Comparison of ENCODE assay signal across 8 cellular contexts in the genomic region with DNA sequence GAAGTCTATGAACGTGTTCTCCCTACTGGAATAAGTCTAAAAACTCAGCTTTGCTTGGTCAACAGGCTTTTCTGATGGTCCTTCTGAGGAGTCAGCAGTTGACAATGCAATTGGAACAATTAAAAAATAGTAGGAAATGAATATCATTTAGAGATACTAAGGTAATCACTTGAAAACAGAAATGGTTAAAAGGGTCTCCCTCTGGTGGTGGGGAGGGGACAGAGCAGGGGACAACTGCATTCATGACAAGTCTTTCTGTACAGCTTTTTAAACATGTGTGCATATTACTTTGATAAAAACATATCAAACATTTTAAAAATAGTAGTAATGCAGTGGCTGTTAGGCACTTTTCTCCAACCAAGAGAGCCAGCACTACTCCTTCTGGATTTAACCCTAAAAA.
DNase-seq lines count a peak whose midpoint lies in the region; ATAC-seq and TF ChIP-seq lines count a peak whose summit lies in the region.

No MANE protein-coding gene starts in this region.

- H2BK15ac ChIP-seq in IMR-90 (ENCODE audit: low read depth, low read length) (no peak overlapping the region), neuronal stem cell (ENCODE audit: low read length) (no peak overlapping the region)

- intact Hi-C loops in heart right ventricle (cut with DNase I) (loop anchor here in 1 of 10 donors (10.0 kb wide), 1 partner anchor 616 kb away; no protein-coding TSS in a partner anchor), left ventricle myocardium superior (cut with micrococcal nuclease) (no loop called here), IMR-90 (cut with micrococcal nuclease) (no loop called here), esophagus muscularis mucosa (cut with DNase I) (no loop called here)

- H2AK5ac ChIP-seq in IMR-90 (ENCODE audit: low read depth, low read length) (no peak overlapping the region), neuronal stem cell (ENCODE audit: low read depth, low read length) (no peak overlapping the region)

- H3K9me3 ChIP-seq in heart right ventricle, result peaks cover 0 to 5% (median 0%) of the 10 kb centered on the region in 11 donors
- no peaks in the 10 kb centered on the region for H3K9me3 ChIP-seq in IMR-90 (ENCODE audit: control insufficient read depth, insufficient read depth, low read length)
- no peaks in the 10 kb centered on the region for H3K9me3 ChIP-seq in neuronal stem cell (replicated peaks in 1 of 2; ENCODE audit: control insufficient read depth in 2 of 2, insufficient read depth in 1 of 2, low read depth in 1 of 2, low read length in 2 of 2)
- H3K9me3 ChIP-seq in esophagus muscularis mucosa, result no peaks in the 10 kb centered on the region

- H2AFZ ChIP-seq in IMR-90 (replicated peaks; ENCODE audit: low read length, poor library complexity) (no peak overlapping the region), neuronal stem cell (ENCODE audit: low read length) (no peak overlapping the region)

- TF ChIP-seq CTCF in heart right ventricle (IDR thresholded peaks at IDR 0.05) (peak; percentile 24 to 65 (median 53)), IMR-90 (conservative IDR thresholded peaks at IDR 0.05; ENCODE audit: low read depth, low read length) (peak; percentile 22; the same call in 1 of the 2 replicates), esophagus muscularis mucosa (IDR thresholded peaks at IDR 0.05) (peak in 1 of 3 experiments; percentile 27)

- H2BK5ac ChIP-seq in IMR-90 (ENCODE audit: low read depth, low read length, poor library complexity, severe bottlenecking), result no peak overlapping the region
- no peak overlapping the region for H2BK5ac ChIP-seq in neuronal stem cell (ENCODE audit: low read length)

- POLR2A ChIA-PET in IMR-90 (lab: Charles Lee; ENCODE audit: unreplicated experiment), result no interaction called here

- H3K4me3 ChIP-seq in heart right ventricle (no peak overlapping the region), IMR-90 (ENCODE audit: insufficient read depth, low read depth, low read length) (no peak overlapping the region), neuronal stem cell (ENCODE audit: low read length in 2 of 2) (no peak overlapping the region), esophagus muscularis mucosa (no peak overlapping the region)

- no peak overlapping the region for H2AK9ac ChIP-seq in IMR-90 (replicated peaks; ENCODE audit: low read depth, low read length, poor library complexity)

- DNase-seq in heart right ventricle, result no peak
- DNase-seq in left ventricle myocardium superior, result no peak
- no peak for DNase-seq in IMR-90
- DNase-seq in astrocyte of the hippocampus (ENCODE audit: low read depth, low spot score), result peak; percentile 40
- DNase-seq in neuronal stem cell (ENCODE audit: low spot score), result peak; percentile 15
- DNase-seq in esophagus muscularis mucosa (ENCODE audit: extremely low spot score), result no peak
- no peak for DNase-seq in DMS79 (lab: John Stamatoyannopoulos, UW)

- H4K8ac ChIP-seq in IMR-90 (ENCODE audit: low read depth in 2 of 2, low read length in 2 of 2) (no peak overlapping the region), neuronal stem cell (ENCODE audit: low read depth, low read length) (no peak overlapping the region)

- no peak overlapping the region for H3K9ac ChIP-seq in IMR-90 (ENCODE audit: low read depth, low read length)
- no peak overlapping the region for H3K9ac ChIP-seq in neuronal stem cell (ENCODE audit: low read depth, low read length, poor library complexity)

- no peak overlapping the region for H3K4me2 ChIP-seq in IMR-90 (ENCODE audit: low read depth, low read length)
- no peak overlapping the region for H3K4me2 ChIP-seq in neuronal stem cell (ENCODE audit: insufficient read depth, low read length, poor library complexity, severe bottlenecking)

- dilution Hi-C loops in IMR-90 (cut with HindIII; ENCODE audit: low sequenced_read_pairs, unreplicated experiment), result no loop called here

- no peak overlapping the region for H3K27ac ChIP-seq in heart right ventricle
- no peak overlapping the region for H3K27ac ChIP-seq in IMR-90 (ENCODE audit: insufficient read depth, low read length)
- H3K27ac ChIP-seq in neuronal stem cell (replicated peaks; ENCODE audit: low read length), result no peak overlapping the region
- H3K27ac ChIP-seq in esophagus muscularis mucosa (replicated peaks in 1 of 4), result no peak overlapping the region

- no peak overlapping the region for H2BK12ac ChIP-seq in neuronal stem cell (ENCODE audit: low read length)

- TF ChIP-seq RAD21 in IMR-90 (IDR thresholded peaks at IDR 0.05; ENCODE audit: low read length), result no peak

- H3K4me1 ChIP-seq in heart right ventricle (no peaks in the 10 kb centered on the region), IMR-90 (ENCODE audit: control insufficient read depth, insufficient read depth, low read length) (no peaks in the 10 kb centered on the region), neuronal stem cell (ENCODE audit: control insufficient read depth in 2 of 2, insufficient read depth in 1 of 2, low read depth in 1 of 2, low read length in 2 of 2) (no peaks in the 10 kb centered on the region), esophagus muscularis mucosa (no peaks in the 10 kb centered on the region)

- ATAC-seq in heart right ventricle (no peak), left ventricle myocardium superior (no peak), IMR-90 (ENCODE audit: low read depth) (no peak), HG03025 (IDR thresholded peaks at IDR 0.05; ENCODE audit: low FRiP score, unreplicated experiment) (no peak)

- CTCF ChIA-PET in IMR-90 (lab: Yijun Ruan, JAX), result interaction anchor here (1.1 kb wide), 1 partner anchor 259 kb away, joined by 3 read pairs; no protein-coding TSS in a partner anchor

- H4K91ac ChIP-seq in IMR-90 (ENCODE audit: insufficient read depth, low read depth, low read length) (no peak overlapping the region), neuronal stem cell (ENCODE audit: low read depth, low read length, poor library complexity) (no peak overlapping the region)

- no peak overlapping the region for H3K56ac ChIP-seq in IMR-90 (ENCODE audit: extremely low read depth, insufficient read depth, low read length)

- no TSS peak for BruUV-seq in IMR-90 (replicated peaks; lab: Mats Ljungman, UMichigan)

- no peak for TF ChIP-seq POLR2A in IMR-90 (IDR thresholded peaks at IDR 0.05; ENCODE audit: low read depth, low read length)
- no peak for TF ChIP-seq POLR2A in esophagus muscularis mucosa (IDR thresholded peaks at IDR 0.05; ENCODE audit: low read depth)

- no peaks in the 10 kb centered on the region for H4K20me1 ChIP-seq in IMR-90 (ENCODE audit: insufficient read depth, low read length)

- no peaks in the 10 kb centered on the region for H3K79me1 ChIP-seq in IMR-90 (ENCODE audit: low read depth in 1 of 2, low read length in 2 of 2)
- no peaks in the 10 kb centered on the region for H3K79me1 ChIP-seq in neuronal stem cell (ENCODE audit: low read depth, low read length)

- no peaks in the 10 kb centered on the region for H3K9me1 ChIP-seq in IMR-90 (ENCODE audit: insufficient read depth, low read length)

- H2BK120ac ChIP-seq in IMR-90 (ENCODE audit: low read depth, low read length) (no peak overlapping the region), neuronal stem cell (ENCODE audit: low read depth, low read length) (no peak overlapping the region)

- H3K36me3 ChIP-seq in heart right ventricle (no peaks in the 10 kb centered on the region), IMR-90 (ENCODE audit: control insufficient read depth, insufficient read depth, low read length) (no peaks in the 10 kb centered on the region), neuronal stem cell (replicated peaks in 1 of 2; ENCODE audit: control insufficient read depth in 2 of 2, insufficient read depth in 2 of 2, low read length in 2 of 2) (no peaks in the 10 kb centered on the region), esophagus muscularis mucosa (no peaks in the 10 kb centered on the region)

- WGBS in heart right ventricle, 2 donors, result 92 to 100% methylated on average over 1 of the region's 1 CpG
- WGBS in IMR-90 (ENCODE audit: extremely low coverage in 2 of 2, insufficient read length in 1 of 2), 2 experiments, result no CpG with 5 or more reads among the region's 1 CpG
- no CpG with 5 or more reads among the region's 1 CpG for WGBS in neuronal stem cell (ENCODE audit: extremely low coverage in 2 of 2, insufficient read length in 2 of 2, insufficient replicate concordance in 1 of 2), 2 donors
- WGBS in esophagus muscularis mucosa, result 86% methylated on average over 1 of the region's 1 CpG

- H3K27me3 ChIP-seq in heart right ventricle (no peaks in the 10 kb centered on the region), IMR-90 (ENCODE audit: control insufficient read depth, insufficient read depth, low read length) (no peaks in the 10 kb centered on the region), neuronal stem cell (ENCODE audit: control insufficient read depth in 3 of 3, insufficient read depth in 3 of 3, low read depth in 1 of 3, low read length in 3 of 3) (no peaks in the 10 kb centered on the region), esophagus muscularis mucosa (no peaks in the 10 kb centered on the region)

- H4K5ac ChIP-seq in IMR-90 (ENCODE audit: low read depth, low read length), result no peak overlapping the region

- no peak for TF ChIP-seq EP300 in esophagus muscularis mucosa (IDR thresholded peaks at IDR 0.05)

- no peak overlapping the region for H2BK20ac ChIP-seq in IMR-90 (ENCODE audit: low read depth, low read length)

- H3K23ac ChIP-seq in IMR-90 (ENCODE audit: low read depth, low read length) (no peak overlapping the region), neuronal stem cell (ENCODE audit: low read depth, low read length, poor library complexity) (no peak overlapping the region)

- no peak overlapping the region for H3K4ac ChIP-seq in IMR-90 (ENCODE audit: low read depth, low read length)
- no peak overlapping the region for H3K4ac ChIP-seq in neuronal stem cell (ENCODE audit: low read length)

- no peak overlapping the region for H3K14ac ChIP-seq in IMR-90 (replicated peaks; ENCODE audit: low read depth, low read length)
- no peak overlapping the region for H3K14ac ChIP-seq in neuronal stem cell (ENCODE audit: low read length)

- H3K18ac ChIP-seq in IMR-90 (ENCODE audit: low read depth, low read length) (no peak overlapping the region), neuronal stem cell (ENCODE audit: low read length) (no peak overlapping the region)

- in situ Hi-C loops in IMR-90 (cut with MboI; ENCODE audit: low sequenced_read_pairs), result no loop called here

TF ChIP-seq in IMR-90, 13 proteins besides CTCF, POLR2A, EP300 and RAD21 (continues in another document):
- TF ChIP-seq NFE2L2 (IDR thresholded peaks at IDR 0.05; ENCODE audit: low read depth, low read length) (no peak), MAZ (IDR thresholded peaks at IDR 0.05; ENCODE audit: borderline replicate concordance, low read depth, low read length) (no peak), MAFK (IDR thresholded peaks at IDR 0.05; ENCODE audit: low read depth, low read length) (no peak), CEBPB (IDR thresholded peaks at IDR 0.05; ENCODE audit: low read depth, low read length) (no peak), BHLHE40 (IDR thresholded peaks at IDR 0.05; ENCODE audit: low read depth, low read length) (no peak)

Comparison
In these comparisons a context has a peak if more than half of its experiments do, and no peak if none do; other contexts are left out.
1. DNase-seq: peak in astrocyte of the hippocampus (single experiment) and neuronal stem cell (single experiment); none in heart right ventricle (0 of 2), left ventricle myocardium superior (single experiment), IMR-90 (single experiment), esophagus muscularis mucosa (single experiment) and DMS79 (single experiment).